Comparison of ENCODE assay signal across 8 cellular contexts in the genomic region with DNA sequence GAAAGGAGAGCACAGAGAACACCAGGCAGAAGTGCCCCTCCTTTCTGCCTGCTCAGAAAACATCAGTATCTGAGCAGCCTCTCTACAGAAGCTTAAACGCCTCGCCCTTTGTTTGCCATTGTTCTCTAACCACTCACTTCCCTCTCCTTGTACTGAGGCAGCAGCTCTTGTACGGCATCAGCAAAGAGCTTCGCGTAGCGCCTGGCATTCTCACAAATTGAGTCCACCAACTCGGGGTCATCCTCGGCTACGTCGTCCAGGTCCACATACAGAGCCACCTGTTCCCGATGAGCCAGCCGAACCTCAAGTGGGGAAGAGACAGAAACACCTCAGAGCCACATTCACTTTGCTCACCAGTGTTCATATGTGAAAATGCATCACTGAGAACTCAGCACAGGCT. TPM values are rescaled to one million over a fixed set of nuclear protein-coding genes. Genes with fewer than 3 reads are reported as not detected.
DNase-seq lines count a peak whose midpoint lies in the region; ATAC-seq and TF ChIP-seq lines count a peak whose summit lies in the region.

No MANE protein-coding gene starts in this region.

- H3K27ac Mint-ChIP-seq in memory B cell, result peak overlapping the region; percentile 97

- intact Hi-C loops in left ventricle myocardium inferior (cut with micrococcal nuclease) (no loop called here), left cardiac atrium (cut with DNase I) (no loop called here), uterus (cut with DNase I; ENCODE audit: low total_unique reads) (no loop called here)

- H3K4me3 ChIP-seq in left ventricle myocardium inferior, result peak overlapping the region; percentile 89
- peak overlapping the region; percentile 85 for H3K4me3 ChIP-seq in astrocyte of the cerebellum (ENCODE audit: low read depth, low read length)
- peak overlapping the region; percentile 74 for H3K4me3 ChIP-seq in urinary bladder (ENCODE audit: low read depth, low read length)
- peak overlapping the region in 1 of 2 donors; percentile 84 for H3K4me3 ChIP-seq in uterus

- 62% methylated on average over 12 of the region's 12 CpGs for WGBS in urinary bladder

- no peaks in the 10 kb centered on the region for H3K27me3 Mint-ChIP-seq in memory B cell

- ATAC-seq in left cardiac atrium (no peak), memory B cell (ENCODE audit: low read depth) (no peak), HG03045 (IDR thresholded peaks at IDR 0.05; ENCODE audit: unreplicated experiment) (no peak), GM21825 (IDR thresholded peaks at IDR 0.05; ENCODE audit: unreplicated experiment) (no peak)

- peaks cover 30% of the 10 kb centered on the region for H3K36me3 Mint-ChIP-seq in memory B cell

- H3K4me1 Mint-ChIP-seq in memory B cell, result peaks cover 31% of the 10 kb centered on the region

- no peaks in the 10 kb centered on the region for H3K9me3 ChIP-seq in left ventricle myocardium inferior (replicated peaks)
- no peaks in the 10 kb centered on the region for H3K9me3 ChIP-seq in uterus

- H3K9me3 Mint-ChIP-seq in memory B cell, result no peaks in the 10 kb centered on the region

- H3K27ac ChIP-seq in left ventricle myocardium inferior (replicated peaks), result no peak overlapping the region
- no peak overlapping the region for H3K27ac ChIP-seq in urinary bladder (ENCODE audit: low read depth)
- H3K27ac ChIP-seq in uterus, result peak overlapping the region in 1 of 2 donors; percentile 87

- TF ChIP-seq POLR2A in uterus (IDR thresholded peaks at IDR 0.05), result no peak

- peaks cover 37% of the 10 kb centered on the region for H3K4me1 ChIP-seq in left ventricle myocardium inferior
- no peaks in the 10 kb centered on the region for H3K4me1 ChIP-seq in urinary bladder (ENCODE audit: insufficient read depth)
- H3K4me1 ChIP-seq in uterus, result peaks cover 0 to 17% of the 10 kb centered on the region in 2 donors

- no peaks in the 10 kb centered on the region for H3K27me3 ChIP-seq in left ventricle myocardium inferior (ENCODE audit: low read depth)
- no peaks in the 10 kb centered on the region for H3K27me3 ChIP-seq in uterus

- in situ Hi-C loops in astrocyte of the cerebellum (cut with HindIII; ENCODE audit: low sequenced_read_pairs), result loop anchor here (5.0 kb wide), 1 partner anchor 67 kb away; no protein-coding TSS in a partner anchor

- H3K36me3 ChIP-seq in left ventricle myocardium inferior (peaks cover 66% of the 10 kb centered on the region), urinary bladder (ENCODE audit: insufficient read depth) (peaks cover 2% of the 10 kb centered on the region), uterus (no peaks in the 10 kb centered on the region)

- DNase-seq in left ventricle myocardium inferior (no peak), left cardiac atrium (no peak), astrocyte of the cerebellum (ENCODE audit: low read depth) (no peak), memory B cell (ENCODE audit: low spot score in 2 of 2) (no peak), uterus (no peak)

- TF ChIP-seq CTCF in left ventricle myocardium inferior (IDR thresholded peaks at IDR 0.05; ENCODE audit: borderline replicate concordance) (no peak), astrocyte of the cerebellum (IDR thresholded peaks at IDR 0.05; ENCODE audit: low read depth, low read length, missing control alignments) (no peak), uterus (IDR thresholded peaks at IDR 0.05) (no peak)

- peak overlapping the region; percentile 82 for H3K4me3 Mint-ChIP-seq in memory B cell

RNA-seq across cellular contexts. Expression of a gene that starts 1.7 kb away (rescaled TPM):
- total RNA-seq in left ventricle myocardium inferior (21.1 TPM), left cardiac atrium (10 to 100 TPM; 17.7 to 31.7 TPM), urinary bladder (44.6 TPM), uterus (10 to 100 TPM; 18.7 to 74.8 (median 43.3) TPM)
- 62.5 TPM for polyA plus RNA-seq in urinary bladder

RNA-seq across cellular contexts. Expression of a gene that starts 2.0 kb away (rescaled TPM):
- total RNA-seq in left ventricle myocardium inferior (11.8 TPM), left cardiac atrium (10 to 100 TPM; 11.1 to 13.2 TPM), urinary bladder (13.9 TPM), uterus (10 to 100 TPM in 3 of 4 donors, 1 to 10 TPM in 1; 5.0 to 52.0 (median 33.6) TPM)
- 23.9 TPM for polyA plus RNA-seq in urinary bladder

RNA-seq across cellular contexts. Expression of a gene that starts 10.7 kb away (rescaled TPM):
- total RNA-seq in left ventricle myocardium inferior (114 TPM), left cardiac atrium (100 to 1,000 TPM in 1 of 2 donors, 10 to 100 TPM in 1; 90.0 to 109 TPM), urinary bladder (36.1 TPM), uterus (100 to 1,000 TPM in 1 of 4 donors, 10 to 100 TPM in 3; 31.8 to 110 (median 53.1) TPM)
- polyA plus RNA-seq in urinary bladder, result 160 TPM

RNA-seq across cellular contexts. Expression of a gene that starts 17.9 kb away (rescaled TPM):
- total RNA-seq in left ventricle myocardium inferior (12.9 TPM), left cardiac atrium (10 to 100 TPM; 14.6 to 17.3 TPM), urinary bladder (38.3 TPM), uterus (10 to 100 TPM; 10.9 to 69.4 (median 50.3) TPM)
- 17.4 TPM for polyA plus RNA-seq in urinary bladder

RNA-seq across cellular contexts. Expression of a gene that starts 19.7 kb away (rescaled TPM):
- total RNA-seq in left ventricle myocardium inferior, result 34.1 TPM
- 10 to 100 TPM; 29.1 to 30.6 TPM for total RNA-seq in left cardiac atrium
- total RNA-seq in urinary bladder, result 20.6 TPM
- 55.4 TPM for polyA plus RNA-seq in urinary bladder
- 10 to 100 TPM; 23.5 to 68.9 (median 67.7) TPM for total RNA-seq in uterus
